11 cellular contexts compared by ENCODE assay signal in genomic region chr7:90766814-90767564, GRCh38.
DNase-seq lines count a peak whose midpoint lies in the region; ATAC-seq and TF ChIP-seq lines count a peak whose summit lies in the region.
"Had no signal": no experiment of that assay in that cellular context is flagged by ENCODE, and none has a peak within 500 bp of the region (broad histone marks: within the 10 kb centered on the region; RNA-seq: fewer than 3 reads in every experiment).

No MANE protein-coding gene starts in this region.

- peak overlapping the region; percentile 50 for H3K9ac ChIP-seq in Karpas-422 (ENCODE audit: low read length)

- H3K9me3 ChIP-seq in Karpas-422 (ENCODE audit: low read length) (no peaks in the 10 kb centered on the region), left lung (peaks cover 0 to 4% of the 10 kb centered on the region in 2 donors)

- ATAC-seq in left lung (peak; percentile 81), GM21390 (IDR thresholded peaks at IDR 0.05; ENCODE audit: unreplicated experiment) (no peak)
- ATAC-seq: GM12878 had no signal

- peak overlapping the region; percentile 54 for H3K4me3 Mint-ChIP-seq in chondrocyte (ENCODE audit: unreplicated experiment)
- no peak overlapping the region for H3K4me3 Mint-ChIP-seq in activated naive CD4-positive, alpha-beta T cell treated with anti-CD3 and anti-CD28 coated beads, Interleukin-2, amount 10 ng/mL, durations not matched to agents 7 days and 5 days

- TF ChIP-seq CTCF in chondrocyte (IDR thresholded peaks at IDR 0.05) (no peak), left lung (IDR thresholded peaks at IDR 0.05) (no peak)

- peaks cover 74% of the 10 kb centered on the region for H3K4me1 Mint-ChIP-seq in chondrocyte (ENCODE audit: low read depth)
- no peaks in the 10 kb centered on the region for H3K4me1 Mint-ChIP-seq in activated naive CD4-positive, alpha-beta T cell treated with anti-CD3 and anti-CD28 coated beads, Interleukin-2, amount 10 ng/mL, durations not matched to agents 7 days and 5 days

- H4K20me1 ChIP-seq in Karpas-422 (ENCODE audit: insufficient read depth, low read depth, low read length) = no peaks in the 10 kb centered on the region

- peak overlapping the region; percentile 97 for H3K27ac Mint-ChIP-seq in chondrocyte (ENCODE audit: unreplicated experiment)
- H3K27ac Mint-ChIP-seq in activated naive CD4-positive, alpha-beta T cell treated with anti-CD3 and anti-CD28 coated beads, Interleukin-2, amount 10 ng/mL, durations not matched to agents 7 days and 5 days = no peak overlapping the region

- H3K4me2 ChIP-seq in Karpas-422 (ENCODE audit: low read depth, low read length, poor library complexity, severe bottlenecking) = peak overlapping the region; percentile 65

- no peaks in the 10 kb centered on the region for H3K27me3 Mint-ChIP-seq in chondrocyte (ENCODE audit: low read depth)
- H3K27me3 Mint-ChIP-seq in activated naive CD4-positive, alpha-beta T cell treated with anti-CD3 and anti-CD28 coated beads, Interleukin-2, amount 10 ng/mL, durations not matched to agents 7 days and 5 days = no peaks in the 10 kb centered on the region

- H2AFZ ChIP-seq in Karpas-422 (ENCODE audit: low read length) = no peak overlapping the region

- peak overlapping the region; percentile 93 for H3K27ac ChIP-seq in Karpas-422 (ENCODE audit: low read length)
- no peak overlapping the region for H3K27ac ChIP-seq in left lung
- H3K27ac ChIP-seq in temporal lobe (ENCODE audit: low read depth, low read length) = peak overlapping the region; percentile 27

- peaks cover 34% of the 10 kb centered on the region for H3K36me3 ChIP-seq in Karpas-422 (ENCODE audit: insufficient read depth, low read length)
- no peaks in the 10 kb centered on the region for H3K36me3 ChIP-seq in left lung

- DNase-seq in Karpas-422 = peak; percentile 57
- no peak for DNase-seq in chondrocyte (ENCODE audit: low spot score)
- DNase-seq in left lung = no peak
- DNase-seq in NCI-H345 treated with DMSO at 0.1 percent for 48 hours (lab: John Stamatoyannopoulos, UW; ENCODE audit: unreplicated experiment) = no peak
- no peak for DNase-seq in activated naive CD4-positive, alpha-beta T cell treated with anti-CD3 and anti-CD28 coated beads, Interleukin-2, amount 10 ng/mL, durations not matched to agents 7 days and 5 days
- no peak for DNase-seq in DMS153 treated with DMSO at 0.1 percent for 48 hours (lab: John Stamatoyannopoulos, UW; ENCODE audit: unreplicated experiment)
- DNase-seq: activated CD4-positive, alpha-beta T cell treated with anti-CD3 and anti-CD28 coated beads, Interleukin-2, amount 50 U/mL, for 4 hours; retina had no signal

- H3K4me1 ChIP-seq in Karpas-422 (ENCODE audit: low read length) (peaks cover 71% of the 10 kb centered on the region), left lung (no peaks in the 10 kb centered on the region)

- peak overlapping the region; percentile 30; the same call in 1 of the 2 replicates for H3K4me3 ChIP-seq in Karpas-422 (ENCODE audit: low read length)
- no peak overlapping the region for H3K4me3 ChIP-seq in left lung
- H3K4me3 ChIP-seq: GM12878 had no signal

- H3K27me3 ChIP-seq in Karpas-422 (ENCODE audit: low read length) = no peaks in the 10 kb centered on the region
- no peaks in the 10 kb centered on the region for H3K27me3 ChIP-seq in left lung

- intact Hi-C loops in left lung (cut with DNase I) = no loop called here

- CTCF ChIA-PET in activated naive CD4-positive, alpha-beta T cell treated with anti-CD3 and anti-CD28 coated beads, Interleukin-2, amount 10 ng/mL, durations not matched to agents 7 days and 5 days (lab: Charles Lee) = no interaction called here

- H3K36me3 Mint-ChIP-seq in chondrocyte (ENCODE audit: low read depth) = peaks cover 3% of the 10 kb centered on the region
- no peaks in the 10 kb centered on the region for H3K36me3 Mint-ChIP-seq in activated naive CD4-positive, alpha-beta T cell treated with anti-CD3 and anti-CD28 coated beads, Interleukin-2, amount 10 ng/mL, durations not matched to agents 7 days and 5 days

- no peaks in the 10 kb centered on the region for H3K9me3 Mint-ChIP-seq in chondrocyte (ENCODE audit: low read depth)
- H3K9me3 Mint-ChIP-seq in activated naive CD4-positive, alpha-beta T cell treated with anti-CD3 and anti-CD28 coated beads, Interleukin-2, amount 10 ng/mL, durations not matched to agents 7 days and 5 days = no peaks in the 10 kb centered on the region

- H3K79me2 ChIP-seq in Karpas-422 (ENCODE audit: low read length) = peaks cover 85% of the 10 kb centered on the region

- no peaks in the 10 kb centered on the region for H3K9me2 ChIP-seq in Karpas-422 (replicated peaks; ENCODE audit: insufficient read depth, low read length)

Comparison
In these comparisons a context has a peak if more than half of its experiments do, and no peak if none do; other contexts are left out.
1. H3K27ac ChIP-seq: peak in Karpas-422 (single experiment) and temporal lobe (single experiment); none in left lung (0 of 2).